In genomic region chr3:182979103-182979697, GRCh38 we compare ENCODE assay signal across 8 cellular contexts. TPM values are rescaled to one million over a fixed set of nuclear protein-coding genes. Genes with fewer than 3 reads are reported as not detected.
DNase-seq lines count a peak whose midpoint lies in the region; ATAC-seq and TF ChIP-seq lines count a peak whose summit lies in the region.

No MANE protein-coding gene starts in this region.

- no peaks in the 10 kb centered on the region for H3K9me3 Mint-ChIP-seq in natural killer cell

- peak overlapping the region; percentile 95 for H3K4me3 Mint-ChIP-seq in natural killer cell

- DNase-seq in DMS153 treated with DMSO at 0.1 percent for 48 hours (lab: John Stamatoyannopoulos, UW; ENCODE audit: unreplicated experiment) = peak; percentile 21
- DNase-seq in DMS153 (lab: John Stamatoyannopoulos, UW) = no peak
- DNase-seq in NCI-H748 treated with DMSO at 0.1 percent for 48 hours (lab: John Stamatoyannopoulos, UW) = peak; percentile 50
- DNase-seq in natural killer cell = no peak
- no peak for DNase-seq in effector CD8-positive, alpha-beta T cell (lab: John Stamatoyannopoulos, UW)
- no peak for DNase-seq in stimulated activated CD4-positive, alpha-beta T cell treated with anti-CD3 and anti-CD28 coated beads, Interleukin-4, amount 100 ng/mL, for 24 hours
- no peak for DNase-seq in activated CD8-positive, alpha-beta memory T cell treated with anti-CD3 and anti-CD28 coated beads, Interleukin-2, amount 50 U/mL, for 4 hours

- peak overlapping the region; percentile 66 to 76 for H3K9ac ChIP-seq in duodenal mucosa (ENCODE audit: low read depth in 1 of 2, low read length in 2 of 2)

- no peaks in the 10 kb centered on the region for H3K27me3 Mint-ChIP-seq in natural killer cell (ENCODE audit: low read depth in 2 of 2)

- peaks cover 15 to 19% of the 10 kb centered on the region in 2 donors for H3K4me1 ChIP-seq in duodenal mucosa (ENCODE audit: control insufficient read depth in 1 of 2, insufficient read depth in 2 of 2, low read length in 2 of 2)

- peaks cover 19 to 39% of the 10 kb centered on the region in 2 donors for H3K4me1 Mint-ChIP-seq in natural killer cell

- intact Hi-C loops in natural killer cell (cut with micrococcal nuclease) = no loop called here

- no peaks in the 10 kb centered on the region for H3K27me3 ChIP-seq in duodenal mucosa (ENCODE audit: control insufficient read depth in 1 of 2, insufficient read depth in 2 of 2, low read length in 2 of 2)

- no peaks in the 10 kb centered on the region for H3K36me3 Mint-ChIP-seq in natural killer cell

- no peaks in the 10 kb centered on the region for H3K9me3 ChIP-seq in duodenal mucosa (ENCODE audit: control insufficient read depth in 1 of 2, low read length in 2 of 2)

- no peaks in the 10 kb centered on the region for H3K36me3 ChIP-seq in duodenal mucosa (ENCODE audit: control insufficient read depth in 1 of 2, insufficient read depth in 2 of 2, low read length in 2 of 2)

- H3K27ac Mint-ChIP-seq in natural killer cell = peak overlapping the region in 1 of 2 donors; percentile 86

- no peak for TF ChIP-seq CTCF in natural killer cell (IDR thresholded peaks at IDR 0.05)

- H3K27ac ChIP-seq in duodenal mucosa (ENCODE audit: low read depth, low read length) = no peak overlapping the region

- H3K4me3 ChIP-seq in duodenal mucosa (ENCODE audit: low read depth in 1 of 2, low read length in 2 of 2) = peak overlapping the region; percentile 82 to 89

- no peak for ATAC-seq in natural killer cell

RNA-seq across cellular contexts. Expression of gene DCUN1D1, which starts 1.1 kb away (rescaled TPM):
- 10 to 100 TPM; 46.5 to 62.0 (median 51.7) TPM for total RNA-seq in natural killer cell

Comparison
In these comparisons a context has a peak if more than half of its experiments do, and no peak if none do; other contexts are left out.
1. DNase-seq: peak in DMS153 treated with DMSO at 0.1 percent for 48 hours (single experiment) and NCI-H748 treated with DMSO at 0.1 percent for 48 hours (single experiment); none in DMS153 (single experiment), natural killer cell (single experiment), effector CD8-positive, alpha-beta T cell (single experiment), stimulated activated CD4-positive, alpha-beta T cell treated with anti-CD3 and anti-CD28 coated beads, Interleukin-4, amount 100 ng/mL, for 24 hours (single experiment) and activated CD8-positive, alpha-beta memory T cell treated with anti-CD3 and anti-CD28 coated beads, Interleukin-2, amount 50 U/mL, for 4 hours (single experiment).